ENCODE assay signal across 9 cellular contexts in the genomic region with DNA sequence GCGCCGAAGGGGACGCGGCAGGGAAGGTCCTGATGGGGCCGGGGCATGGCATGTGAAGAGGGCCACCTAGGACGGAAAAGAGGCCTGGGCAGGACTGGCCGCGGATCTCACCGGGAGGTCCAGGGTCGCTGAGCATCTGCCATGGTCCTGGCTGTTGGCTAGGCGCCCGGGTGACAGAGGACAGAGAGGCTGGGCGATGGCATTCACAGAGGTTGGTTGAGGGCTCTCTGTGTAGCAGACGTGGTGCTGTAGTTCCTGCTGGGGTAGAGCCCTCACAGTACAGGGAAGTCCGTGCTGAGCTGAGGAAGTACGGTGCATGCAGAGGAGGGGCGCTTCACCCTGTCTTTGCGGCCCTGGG. TPM values are rescaled to one million over a fixed set of nuclear protein-coding genes. Genes with fewer than 3 reads are reported as not detected.
DNase-seq lines count a peak whose midpoint lies in the region; ATAC-seq and TF ChIP-seq lines count a peak whose summit lies in the region.
"Had no signal": no experiment of that assay in that cellular context is flagged by ENCODE, and none has a peak within 500 bp of the region (broad histone marks: within the 10 kb centered on the region; RNA-seq: fewer than 3 reads in every experiment).

No MANE protein-coding gene starts in this region.

- H3K4me1 Mint-ChIP-seq in activated CD4-positive, alpha-beta memory T cell treated with anti-CD3 and anti-CD28 coated beads, Interleukin-2, amount 10 ng/mL, durations not matched to agents 7 days and 5 days, result peaks cover 70% of the 10 kb centered on the region
- H3K4me1 Mint-ChIP-seq in nephron progenitor cell, result peaks cover 22% of the 10 kb centered on the region

- WGBS in esophagus squamous epithelium, 2 donors, result 0 to 3% methylated on average over 13 to 18 of the region's 18 CpGs

- H3K4me3 Mint-ChIP-seq in activated CD4-positive, alpha-beta memory T cell treated with anti-CD3 and anti-CD28 coated beads, Interleukin-2, amount 10 ng/mL, durations not matched to agents 7 days and 5 days, result peak overlapping the region; percentile 92
- H3K4me3 Mint-ChIP-seq in nephron progenitor cell, result peak overlapping the region; percentile 90

- no peaks in the 10 kb centered on the region for H3K9me3 ChIP-seq in esophagus squamous epithelium

- DNase-seq in COLO668 (lab: John Stamatoyannopoulos, UW; ENCODE audit: unreplicated experiment) (peak; percentile 25), NB4 (ENCODE audit: low read depth) (peak; percentile 73), esophagus squamous epithelium (lab: John Stamatoyannopoulos, UW) (no peak), nephron progenitor cell (no peak)
- peak; percentile 40 for DNase-seq in activated CD4-positive, alpha-beta memory T cell treated with anti-CD3 and anti-CD28 coated beads, Interleukin-2, amount 10 ng/mL, durations not matched to agents 7 days and 5 days

- H3K4me3 ChIP-seq in NB4 (ENCODE audit: low read depth, low read length) (peak overlapping the region; percentile 76), esophagus squamous epithelium (peak overlapping the region; percentile 64 to 83 (median 73))

- H3K27me3 Mint-ChIP-seq in activated CD4-positive, alpha-beta memory T cell treated with anti-CD3 and anti-CD28 coated beads, Interleukin-2, amount 10 ng/mL, durations not matched to agents 7 days and 5 days, result no peaks in the 10 kb centered on the region
- peaks cover 12% of the 10 kb centered on the region for H3K27me3 Mint-ChIP-seq in nephron progenitor cell (ENCODE audit: low read depth, poor library complexity)

- H3K27me3 ChIP-seq in esophagus squamous epithelium, result no peaks in the 10 kb centered on the region

- peaks cover 55% of the 10 kb centered on the region for H3K36me3 Mint-ChIP-seq in activated CD4-positive, alpha-beta memory T cell treated with anti-CD3 and anti-CD28 coated beads, Interleukin-2, amount 10 ng/mL, durations not matched to agents 7 days and 5 days (ENCODE audit: low read depth)
- peaks cover 24% of the 10 kb centered on the region for H3K36me3 Mint-ChIP-seq in nephron progenitor cell (ENCODE audit: low read depth)

- TF ChIP-seq POLR2A in NB4 (IDR thresholded peaks at IDR 0.05; ENCODE audit: extremely low read depth, insufficient read length) (no peak), esophagus squamous epithelium (IDR thresholded peaks at IDR 0.05) (no peak)

- H3K36me3 ChIP-seq in esophagus squamous epithelium, result peaks cover 0 to 24% (median 0%) of the 10 kb centered on the region in 3 donors

- ATAC-seq in GM21576 (IDR thresholded peaks at IDR 0.05; ENCODE audit: unreplicated experiment) (peak; percentile 7), HG02970 (IDR thresholded peaks at IDR 0.05; ENCODE audit: low FRiP score, unreplicated experiment) (no peak), HG03095 (IDR thresholded peaks at IDR 0.05; ENCODE audit: unreplicated experiment) (no peak)

- POLR2A ChIA-PET in activated CD4-positive, alpha-beta memory T cell treated with anti-CD3 and anti-CD28 coated beads, Interleukin-2, amount 10 ng/mL, durations not matched to agents 7 days and 5 days (lab: Charles Lee), result interaction anchor here (0.9 to 9.7 kb wide), 14 partner anchors 8 to 642 kb away, joined by 3 to 445 read pairs (median 5); a partner anchor contains a TSS

- no peaks in the 10 kb centered on the region for H3K9me3 Mint-ChIP-seq in activated CD4-positive, alpha-beta memory T cell treated with anti-CD3 and anti-CD28 coated beads, Interleukin-2, amount 10 ng/mL, durations not matched to agents 7 days and 5 days
- no peaks in the 10 kb centered on the region for H3K9me3 Mint-ChIP-seq in nephron progenitor cell

- intact Hi-C loops in esophagus squamous epithelium (cut with DNase I), result no loop called here

- TF ChIP-seq CTCF in NB4 (IDR thresholded peaks at IDR 0.05; ENCODE audit: low read depth, low read length), result no peak
- TF ChIP-seq CTCF in esophagus squamous epithelium (IDR thresholded peaks at IDR 0.05), result no peak
- TF ChIP-seq CTCF in nephron progenitor cell (IDR thresholded peaks at IDR 0.05), result no peak

- H3K4me1 ChIP-seq in esophagus squamous epithelium, result peaks cover 7 to 22% (median 8%) of the 10 kb centered on the region in 3 donors

- CTCF ChIA-PET in activated CD4-positive, alpha-beta memory T cell treated with anti-CD3 and anti-CD28 coated beads, Interleukin-2, amount 10 ng/mL, durations not matched to agents 7 days and 5 days (lab: Charles Lee), result interaction anchor here (0.7 to 4.2 kb wide), 15 partner anchors 8 to 264 kb away, joined by 3 to 44 read pairs (median 5); a partner anchor contains a TSS

- peak overlapping the region; percentile 85 for H3K27ac Mint-ChIP-seq in activated CD4-positive, alpha-beta memory T cell treated with anti-CD3 and anti-CD28 coated beads, Interleukin-2, amount 10 ng/mL, durations not matched to agents 7 days and 5 days
- H3K27ac Mint-ChIP-seq in nephron progenitor cell, result no peak overlapping the region

- H3K27ac ChIP-seq in esophagus squamous epithelium, result peak overlapping the region; percentile 74 to 84 (median 76)

RNA-seq across cellular contexts. Expression of a gene that starts 0.4 kb away (rescaled TPM):
- total RNA-seq in activated CD4-positive, alpha-beta memory T cell treated with anti-CD3 and anti-CD28 coated beads, Interleukin-2, amount 10 ng/mL, durations not matched to agents 7 days and 5 days, result 10 to 100 TPM; 41.2 to 42.1 TPM
- 1 to 10 TPM; 2.1 to 4.6 (median 3.1) TPM for total RNA-seq in esophagus squamous epithelium

RNA-seq across cellular contexts. Expression of a gene that starts 13.0 kb away (rescaled TPM):
- 10 to 100 TPM; 43.8 to 49.4 TPM for total RNA-seq in activated CD4-positive, alpha-beta memory T cell treated with anti-CD3 and anti-CD28 coated beads, Interleukin-2, amount 10 ng/mL, durations not matched to agents 7 days and 5 days
- total RNA-seq in esophagus squamous epithelium, result 10 to 100 TPM; 23.1 to 43.3 (median 27.1) TPM

RNA-seq across cellular contexts. Expression of a gene that starts 20.8 kb away (rescaled TPM):
- total RNA-seq in activated CD4-positive, alpha-beta memory T cell treated with anti-CD3 and anti-CD28 coated beads, Interleukin-2, amount 10 ng/mL, durations not matched to agents 7 days and 5 days, result not detected
- 1 to 10 TPM in 3 of 4 donors, not detected in 1; 2.0 to 2.5 (median 2.1) TPM for total RNA-seq in esophagus squamous epithelium
- total RNA-seq: T-helper 2 cell treated with Interferon-gamma antibody and Interleukin-4, amounts not matched to agents 100 ng/mL and 5 ng/mL, for 36 hours had no signal

Comparison
In these comparisons a context has a peak if more than half of its experiments do, and no peak if none do; other contexts are left out.
1. DNase-seq: peak in COLO668 (single experiment), NB4 (single experiment) and activated CD4-positive, alpha-beta memory T cell treated with anti-CD3 and anti-CD28 coated beads, Interleukin-2, amount 10 ng/mL, durations not matched to agents 7 days and 5 days (single experiment); none in esophagus squamous epithelium (single experiment) and nephron progenitor cell (single experiment).
2. RNA of a gene that starts 0.4 kb away (total RNA-seq): 41.2 to 42.1 TPM in activated CD4-positive, alpha-beta memory T cell treated with anti-CD3 and anti-CD28 coated beads, Interleukin-2, amount 10 ng/mL, durations not matched to agents 7 days and 5 days; 2.1 to 4.6 TPM in esophagus squamous epithelium; every median in the first group is over 4 times any median in the second.